In genomic region chr4:158176108-158176507, GRCh38 we compare ENCODE assay signal across 14 cellular contexts. TPM values are rescaled to one million over a fixed set of nuclear protein-coding genes. Genes with fewer than 3 reads are reported as not detected.
DNase-seq lines count a peak whose midpoint lies in the region; ATAC-seq and TF ChIP-seq lines count a peak whose summit lies in the region.
"Had no signal": no experiment of that assay in that cellular context is flagged by ENCODE, and none has a peak within 500 bp of the region (broad histone marks: within the 10 kb centered on the region; RNA-seq: fewer than 3 reads in every experiment).

No MANE protein-coding gene starts in this region.

- 46% methylated on average over 2 of the region's 2 CpGs for WGBS in right cardiac atrium

- peaks cover 2% of the 10 kb centered on the region for H3K27me3 Mint-ChIP-seq in HFFc6 (ENCODE audit: insufficient read depth)
- H3K27me3 Mint-ChIP-seq in WTC11 (ENCODE audit: low read depth), result no peaks in the 10 kb centered on the region
- H3K27me3 Mint-ChIP-seq: dendritic cell treated with granulocyte-macrophage colony-stimulating factor and Interleukin-4, amounts not matched to agents 40 ng/mL and 50 ng/mL, for 4 days had no signal

- H3K4me1 Mint-ChIP-seq in HFFc6 (ENCODE audit: low read depth), result peaks cover 29% of the 10 kb centered on the region
- peaks cover 10% of the 10 kb centered on the region for H3K4me1 Mint-ChIP-seq in WTC11
- H3K4me1 Mint-ChIP-seq: activated naive CD4-positive, alpha-beta T cell treated with anti-CD3 and anti-CD28 coated beads, Interleukin-2, amount 10 ng/mL, durations not matched to agents 7 days and 5 days; natural killer cell had no signal

- H3K4me1 ChIP-seq in adipocyte (ENCODE audit: control insufficient read depth, insufficient read depth, low read length) (peaks cover 13% of the 10 kb centered on the region), tibial artery (peaks cover 0 to 76% (median 35%) of the 10 kb centered on the region in 4 donors), right cardiac atrium (ENCODE audit: control insufficient read depth, insufficient read depth, low read length) (no peaks in the 10 kb centered on the region)

- H3K9ac ChIP-seq in adipocyte (ENCODE audit: low read length), result no peak overlapping the region

- no peaks in the 10 kb centered on the region for H3K27me3 ChIP-seq in adipocyte (replicated peaks; ENCODE audit: control insufficient read depth, insufficient read depth, low read length)
- H3K27me3 ChIP-seq in tibial artery, result no peaks in the 10 kb centered on the region
- H3K27me3 ChIP-seq in right cardiac atrium (ENCODE audit: control insufficient read depth, insufficient read depth), result no peaks in the 10 kb centered on the region

- ATAC-seq in HG03342 (IDR thresholded peaks at IDR 0.05; ENCODE audit: unreplicated experiment) (no peak), right cardiac atrium (no peak), WTC11 (no peak)
- ATAC-seq: activated CD8-positive, alpha-beta memory T cell treated with anti-CD3 and anti-CD28 coated beads, Interleukin-2, amount 10 ng/mL, durations not matched to agents 7 days and 5 days; natural killer cell had no signal

- H3K27ac ChIP-seq in tibial artery (peak overlapping the region; percentile 87 to 89), right cardiac atrium (ENCODE audit: low read length) (no peak overlapping the region)

- H3K4me3 Mint-ChIP-seq in HFFc6, result no peak overlapping the region
- no peak overlapping the region for H3K4me3 Mint-ChIP-seq in WTC11
- H3K4me3 Mint-ChIP-seq: activated CD8-positive, alpha-beta memory T cell treated with anti-CD3 and anti-CD28 coated beads, Interleukin-2, amount 10 ng/mL, durations not matched to agents 7 days and 5 days; activated naive CD4-positive, alpha-beta T cell treated with anti-CD3 and anti-CD28 coated beads, Interleukin-2, amount 10 ng/mL, durations not matched to agents 7 days and 5 days; dendritic cell treated with granulocyte-macrophage colony-stimulating factor and Interleukin-4, amounts not matched to agents 40 ng/mL and 50 ng/mL, for 4 days; natural killer cell had no signal

- DNase-seq in HFFc6, result peak; percentile 42
- peak; percentile 36 for DNase-seq in adipocyte (ENCODE audit: low read depth)
- DNase-seq in iPS-NIHi7 (ENCODE audit: extremely low spot score), result peak; percentile 12
- peak in 1 of 2 donors; percentile 71 for DNase-seq in tibial artery
- DNase-seq in activated gamma-delta T cell (lab: John Stamatoyannopoulos, UW), result no peak
- no peak for DNase-seq in right cardiac atrium
- no peak for DNase-seq in WTC11 (ENCODE audit: low spot score)
- DNase-seq: activated CD8-positive, alpha-beta memory T cell treated with anti-CD3 and anti-CD28 coated beads, Interleukin-2, amount 10 ng/mL, durations not matched to agents 7 days and 5 days; activated naive CD4-positive, alpha-beta T cell treated with anti-CD3 and anti-CD28 coated beads, Interleukin-2, amount 10 ng/mL, durations not matched to agents 7 days and 5 days; KG1; natural killer cell; NCI-H1694 treated with DMSO at 0.1 percent for 48 hours had no signal

- H3K36me3 ChIP-seq in adipocyte (ENCODE audit: control insufficient read depth, insufficient read depth, low read length, severe bottlenecking), result no peaks in the 10 kb centered on the region
- no peaks in the 10 kb centered on the region for H3K36me3 ChIP-seq in tibial artery

- H3K9me3 ChIP-seq in adipocyte (ENCODE audit: control insufficient read depth, low read length) (no peaks in the 10 kb centered on the region), tibial artery (no peaks in the 10 kb centered on the region), right cardiac atrium (ENCODE audit: control insufficient read depth, low read length) (no peaks in the 10 kb centered on the region)

- POLR2A ChIA-PET in WTC11 (lab: Charles Lee), result no interaction called here

- H3K9me3 Mint-ChIP-seq in HFFc6 (no peaks in the 10 kb centered on the region), WTC11 (no peaks in the 10 kb centered on the region)
- H3K9me3 Mint-ChIP-seq: activated naive CD4-positive, alpha-beta T cell treated with anti-CD3 and anti-CD28 coated beads, Interleukin-2, amount 10 ng/mL, durations not matched to agents 7 days and 5 days; dendritic cell treated with granulocyte-macrophage colony-stimulating factor and Interleukin-4, amounts not matched to agents 40 ng/mL and 50 ng/mL, for 4 days; natural killer cell had no signal

- TF ChIP-seq CTCF in HFFc6 (IDR thresholded peaks at IDR 0.05) (no peak), tibial artery (IDR thresholded peaks at IDR 0.05) (no peak), WTC11 (IDR thresholded peaks at IDR 0.05) (no peak)

- no peak overlapping the region for H3K4me3 ChIP-seq in adipocyte (ENCODE audit: low read length)
- H3K4me3 ChIP-seq in tibial artery, result no peak overlapping the region
- H3K4me3 ChIP-seq in right cardiac atrium (ENCODE audit: low read length), result no peak overlapping the region

- intact Hi-C loops in tibial artery (cut with DNase I; ENCODE audit: low total_unique reads), result no loop called here
- intact Hi-C loops in right cardiac atrium (cut with DNase I), result loop anchor here in 1 of 4 donors (10.0 kb wide), 1 partner anchor 181 kb away; no protein-coding TSS in a partner anchor

- H3K27ac Mint-ChIP-seq in HFFc6 (no peak overlapping the region), WTC11 (no peak overlapping the region)
- H3K27ac Mint-ChIP-seq: activated CD8-positive, alpha-beta memory T cell treated with anti-CD3 and anti-CD28 coated beads, Interleukin-2, amount 10 ng/mL, durations not matched to agents 7 days and 5 days; activated naive CD4-positive, alpha-beta T cell treated with anti-CD3 and anti-CD28 coated beads, Interleukin-2, amount 10 ng/mL, durations not matched to agents 7 days and 5 days; dendritic cell treated with granulocyte-macrophage colony-stimulating factor and Interleukin-4, amounts not matched to agents 40 ng/mL and 50 ng/mL, for 4 days; natural killer cell had no signal

- H3K36me3 Mint-ChIP-seq in HFFc6 (ENCODE audit: low read depth), result no peaks in the 10 kb centered on the region
- no peaks in the 10 kb centered on the region for H3K36me3 Mint-ChIP-seq in WTC11
- H3K36me3 Mint-ChIP-seq: activated CD8-positive, alpha-beta memory T cell treated with anti-CD3 and anti-CD28 coated beads, Interleukin-2, amount 10 ng/mL, durations not matched to agents 7 days and 5 days; activated naive CD4-positive, alpha-beta T cell treated with anti-CD3 and anti-CD28 coated beads, Interleukin-2, amount 10 ng/mL, durations not matched to agents 7 days and 5 days; natural killer cell had no signal

- CTCF ChIA-PET in WTC11 (lab: Charles Lee), result no interaction called here

TF ChIP-seq in WTC11, 78 proteins besides CTCF, POLR2A, EP300 and RAD21:
- no peak for TF ChIP-seq NR1H2 (CRISPR knock-in tag; IDR thresholded peaks at IDR 0.05)
- no peak for TF ChIP-seq TP53 (CRISPR knock-in tag; IDR thresholded peaks at IDR 0.05)
- no peak for TF ChIP-seq MLX (CRISPR knock-in tag; IDR thresholded peaks at IDR 0.05)
- no peak for TF ChIP-seq ATF3 (CRISPR knock-in tag; conservative IDR thresholded peaks at IDR 0.05)
- TF ChIP-seq NFE2L1 (CRISPR knock-in tag; IDR thresholded peaks at IDR 0.05), result no peak

RNA-seq across cellular contexts. Expression of gene GASK1B, which starts 3.3 kb away (rescaled TPM):
- 1 to 10 TPM; 1.7 to 8.5 (median 6.9) TPM for total RNA-seq in HFFc6 (2021; fragmentation: NEBNext Ultra II Directional; extraction: Animal tissue kit (Norgen Biotek cat#: 25700))
- total RNA-seq in right cardiac atrium, result 10 to 100 TPM; 62.9 to 81.4 (median 76.7) TPM
- polyA plus RNA-seq in right cardiac atrium, result 25.8 TPM
- total RNA-seq in WTC11 (2021), result 0.23 to 0.32 TPM (median 0.24 TPM) in 3 replicates
- total RNA-seq: activated CD8-positive, alpha-beta memory T cell treated with anti-CD3 and anti-CD28 coated beads, Interleukin-2, amount 10 ng/mL, durations not matched to agents 7 days and 5 days had no signal

RNA-seq across cellular contexts. Expression of gene TMEM144, which starts 34.2 kb away (rescaled TPM):
- under 1 TPM in 5 of 6 experiments, not detected in 1; 0.18 to 0.34 (median 0.29) TPM for total RNA-seq in HFFc6 (2021; fragmentation: NEBNext Ultra II Directional; extraction: Animal tissue kit (Norgen Biotek cat#: 25700))
- total RNA-seq in right cardiac atrium (10 to 100 TPM; 11.4 to 18.3 (median 14.4) TPM), WTC11 (2021) (3.8 to 5.3 TPM (median 4.1 TPM) in 3 replicates)
- 6.9 TPM for polyA plus RNA-seq in right cardiac atrium
- total RNA-seq: activated CD8-positive, alpha-beta memory T cell treated with anti-CD3 and anti-CD28 coated beads, Interleukin-2, amount 10 ng/mL, durations not matched to agents 7 days and 5 days had no signal

Comparison
In these comparisons a context has a peak if more than half of its experiments do, and no peak if none do; other contexts are left out.
1. DNase-seq: peak in HFFc6 (single experiment), adipocyte (single experiment) and iPS-NIHi7 (single experiment); none in activated gamma-delta T cell (single experiment), right cardiac atrium (0 of 3) and WTC11 (single experiment).
2. RNA of gene GASK1B, which starts 3.3 kb away (total RNA-seq): 62.9 to 81.4 TPM in right cardiac atrium; 1.7 to 8.5 TPM in HFFc6 and 0.23 to 0.32 TPM in WTC11; every median in the first group is over 4 times any median in the second.